ENCODE assay signal across 12 cellular contexts in genomic region chr11:72012897-72013721, GRCh38. TPM values are rescaled to one million over a fixed set of nuclear protein-coding genes. Genes with fewer than 3 reads are reported as not detected.
A peak's percentile ranks its signal among the peaks of the same experiment; 100 is the strongest.
DNase-seq lines count a peak whose midpoint lies in the region; ATAC-seq and TF ChIP-seq lines count a peak whose summit lies in the region.
"Had no signal": no experiment of that assay in that cellular context is flagged by ENCODE, and none has a peak within 500 bp of the region (broad histone marks: within the 10 kb centered on the region; RNA-seq: fewer than 3 reads in every experiment).

No MANE protein-coding gene starts in this region.

- no peak overlapping the region for H3K4me3 Mint-ChIP-seq in activated CD4-positive, alpha-beta T cell treated with anti-CD3 and anti-CD28 coated beads for 36 hours
- H3K4me3 Mint-ChIP-seq in WTC11, result no peak overlapping the region
- H3K4me3 Mint-ChIP-seq: mesothelial cell of epicardium; stimulated activated naive CD8-positive, alpha-beta T cell treated with anti-CD3 and anti-CD28 coated beads, Interleukin-15, Interleukin-2, amounts not matched to agents 100 ng/mL and 50 ng/mL, for 24 hours had no signal

- H3K27ac Mint-ChIP-seq in activated CD4-positive, alpha-beta T cell treated with anti-CD3 and anti-CD28 coated beads for 36 hours, result no peak overlapping the region
- H3K27ac Mint-ChIP-seq in WTC11, result no peak overlapping the region
- H3K27ac Mint-ChIP-seq: stimulated activated naive CD8-positive, alpha-beta T cell treated with anti-CD3 and anti-CD28 coated beads, Interleukin-15, Interleukin-2, amounts not matched to agents 100 ng/mL and 50 ng/mL, for 24 hours had no signal

- H3K27me3 ChIP-seq in heart right ventricle, result no peaks in the 10 kb centered on the region

- intact Hi-C loops in heart right ventricle (cut with DNase I) (loop anchor here in 3 of 10 donors (1.0 to 10.0 kb wide), 3 partner anchors 28 to 222 kb away; partner anchors contain the start of gene INPPL1 (in 1 of the 3)), posterior vena cava (cut with DNase I) (loop anchor here in 1 of 2 donors (10.0 kb wide), 1 partner anchor 222 kb away; no protein-coding TSS in a partner anchor)
- intact Hi-C loops in activated CD4-positive, alpha-beta T cell treated with anti-CD3 and anti-CD28 coated beads for 36 hours (cut with DNase I, micrococcal nuclease), result no loop called here

- no peaks in the 10 kb centered on the region for H3K9me3 ChIP-seq in heart right ventricle

- DNase-seq in C1 segment of cervical spinal cord (lab: John Stamatoyannopoulos, UW), result peak in 11 of 14 donors; percentile 13 to 83 (median 62)
- peak; percentile 71 to 72 for DNase-seq in heart right ventricle
- peak; percentile 91 for DNase-seq in posterior vena cava (ENCODE audit: low spot score)
- DNase-seq in activated CD4-positive, alpha-beta T cell treated with anti-CD3 and anti-CD28 coated beads for 1 hour, result no peak
- DNase-seq in activated CD4-positive, alpha-beta T cell treated with anti-CD3 and anti-CD28 coated beads for 36 hours, result no peak
- no peak for DNase-seq in WTC11 (ENCODE audit: low spot score)
- DNase-seq: activated naive CD4-positive, alpha-beta T cell; DMS 273 treated with DMSO at 0.1 percent for 48 hours had no signal

- WGBS in heart right ventricle, 2 donors, result 39 to 49% methylated on average over 33 of the region's 33 CpGs

- peak overlapping the region; percentile 84 for H3K27ac ChIP-seq in angular gyrus (ENCODE audit: low read depth, low read length)
- H3K27ac ChIP-seq in heart right ventricle, result peak overlapping the region in 9 of 10 donors; percentile 23 to 76 (median 53)

- peaks cover 33 to 55% (median 43%) of the 10 kb centered on the region in 9 donors for H3K4me1 ChIP-seq in heart right ventricle

- no peak overlapping the region for H3K4me3 ChIP-seq in heart right ventricle

- TF ChIP-seq CTCF in heart right ventricle (IDR thresholded peaks at IDR 0.05), result peak in 2 of 9 donors; percentile 12 to 18
- TF ChIP-seq CTCF in WTC11 (IDR thresholded peaks at IDR 0.05), result no peak

- CTCF ChIA-PET in activated CD4-positive, alpha-beta T cell treated with anti-CD3 and anti-CD28 coated beads for 36 hours (lab: Charles Lee), result interaction anchor here (0.8 to 2.6 kb wide), 6 partner anchors 11 to 418 kb away, joined by 3 to 7 read pairs (median 4); no protein-coding TSS in a partner anchor
- CTCF ChIA-PET in WTC11 (lab: Charles Lee), result interaction anchor here (0.6 to 3.6 kb wide), 6 partner anchors 12 to 560 kb away, joined by 3 to 47 read pairs (median 6); no protein-coding TSS in a partner anchor

- H3K36me3 Mint-ChIP-seq in activated CD4-positive, alpha-beta T cell treated with anti-CD3 and anti-CD28 coated beads for 36 hours (ENCODE audit: low read depth), result peaks cover 63% of the 10 kb centered on the region
- H3K36me3 Mint-ChIP-seq in WTC11, result peaks cover 61% of the 10 kb centered on the region

- ATAC-seq in heart right ventricle (peak; percentile 67 to 87 (median 80)), GM21360 (IDR thresholded peaks at IDR 0.05; ENCODE audit: unreplicated experiment) (no peak), WTC11 (no peak)
- ATAC-seq in activated CD4-positive, alpha-beta T cell treated with anti-CD3 and anti-CD28 coated beads for 36 hours, result no peak

- no peaks in the 10 kb centered on the region for H3K27me3 Mint-ChIP-seq in activated CD4-positive, alpha-beta T cell treated with anti-CD3 and anti-CD28 coated beads for 36 hours
- no peaks in the 10 kb centered on the region for H3K27me3 Mint-ChIP-seq in WTC11 (ENCODE audit: low read depth)
- H3K27me3 Mint-ChIP-seq: stimulated activated naive CD8-positive, alpha-beta T cell treated with anti-CD3 and anti-CD28 coated beads, Interleukin-15, Interleukin-2, amounts not matched to agents 100 ng/mL and 50 ng/mL, for 24 hours had no signal

- H3K4me1 Mint-ChIP-seq in activated CD4-positive, alpha-beta T cell treated with anti-CD3 and anti-CD28 coated beads for 36 hours, result no peaks in the 10 kb centered on the region
- no peaks in the 10 kb centered on the region for H3K4me1 Mint-ChIP-seq in WTC11
- H3K4me1 Mint-ChIP-seq: mesothelial cell of epicardium had no signal

- H3K36me3 ChIP-seq in heart right ventricle, result peaks cover 15 to 100% (median 92%) of the 10 kb centered on the region in 9 donors

- POLR2A ChIA-PET in activated CD4-positive, alpha-beta T cell treated with anti-CD3 and anti-CD28 coated beads for 36 hours (lab: Charles Lee), result interaction anchor here (0.6 kb wide), 1 partner anchor 1438 kb away, joined by 5 read pairs; no protein-coding TSS in a partner anchor
- POLR2A ChIA-PET in WTC11 (lab: Charles Lee), result no interaction called here

- no peaks in the 10 kb centered on the region for H3K9me3 Mint-ChIP-seq in activated CD4-positive, alpha-beta T cell treated with anti-CD3 and anti-CD28 coated beads for 36 hours (ENCODE audit: low read depth)
- H3K9me3 Mint-ChIP-seq in WTC11, result no peaks in the 10 kb centered on the region
- H3K9me3 Mint-ChIP-seq: mesothelial cell of epicardium; stimulated activated naive CD8-positive, alpha-beta T cell treated with anti-CD3 and anti-CD28 coated beads, Interleukin-15, Interleukin-2, amounts not matched to agents 100 ng/mL and 50 ng/mL, for 24 hours had no signal

TF ChIP-seq in WTC11, 78 proteins besides CTCF, POLR2A, EP300 and RAD21 (continues in another document):
- no peak for TF ChIP-seq TP53 (CRISPR knock-in tag; IDR thresholded peaks at IDR 0.05)
- TF ChIP-seq JUN (CRISPR knock-in tag; IDR thresholded peaks at IDR 0.05), result no peak
- TF ChIP-seq PRRX2 (CRISPR knock-in tag; IDR thresholded peaks at IDR 0.05), result no peak
- TF ChIP-seq SMAD3 (CRISPR knock-in tag; IDR thresholded peaks at IDR 0.05; ENCODE audit: borderline replicate concordance), result no peak
- TF ChIP-seq FOXJ3 (CRISPR knock-in tag; IDR thresholded peaks at IDR 0.05; ENCODE audit: borderline replicate concordance), result no peak
- no peak for TF ChIP-seq RELA (CRISPR knock-in tag; IDR thresholded peaks at IDR 0.05; ENCODE audit: borderline replicate concordance)
- TF ChIP-seq ZBTB21 (CRISPR knock-in tag; IDR thresholded peaks at IDR 0.05; ENCODE audit: borderline replicate concordance), result no peak
- no peak for TF ChIP-seq ERG (CRISPR knock-in tag; IDR thresholded peaks at IDR 0.05)
- TF ChIP-seq TEAD1 (CRISPR knock-in tag; IDR thresholded peaks at IDR 0.05), result no peak
- no peak for TF ChIP-seq MYBL2 (CRISPR knock-in tag; IDR thresholded peaks at IDR 0.05)
- no peak for TF ChIP-seq IRF2 (CRISPR knock-in tag; IDR thresholded peaks at IDR 0.05; ENCODE audit: borderline replicate concordance, low read depth)
- no peak for TF ChIP-seq ZSCAN18 (CRISPR knock-in tag; IDR thresholded peaks at IDR 0.05)
- TF ChIP-seq, protein P1, sequence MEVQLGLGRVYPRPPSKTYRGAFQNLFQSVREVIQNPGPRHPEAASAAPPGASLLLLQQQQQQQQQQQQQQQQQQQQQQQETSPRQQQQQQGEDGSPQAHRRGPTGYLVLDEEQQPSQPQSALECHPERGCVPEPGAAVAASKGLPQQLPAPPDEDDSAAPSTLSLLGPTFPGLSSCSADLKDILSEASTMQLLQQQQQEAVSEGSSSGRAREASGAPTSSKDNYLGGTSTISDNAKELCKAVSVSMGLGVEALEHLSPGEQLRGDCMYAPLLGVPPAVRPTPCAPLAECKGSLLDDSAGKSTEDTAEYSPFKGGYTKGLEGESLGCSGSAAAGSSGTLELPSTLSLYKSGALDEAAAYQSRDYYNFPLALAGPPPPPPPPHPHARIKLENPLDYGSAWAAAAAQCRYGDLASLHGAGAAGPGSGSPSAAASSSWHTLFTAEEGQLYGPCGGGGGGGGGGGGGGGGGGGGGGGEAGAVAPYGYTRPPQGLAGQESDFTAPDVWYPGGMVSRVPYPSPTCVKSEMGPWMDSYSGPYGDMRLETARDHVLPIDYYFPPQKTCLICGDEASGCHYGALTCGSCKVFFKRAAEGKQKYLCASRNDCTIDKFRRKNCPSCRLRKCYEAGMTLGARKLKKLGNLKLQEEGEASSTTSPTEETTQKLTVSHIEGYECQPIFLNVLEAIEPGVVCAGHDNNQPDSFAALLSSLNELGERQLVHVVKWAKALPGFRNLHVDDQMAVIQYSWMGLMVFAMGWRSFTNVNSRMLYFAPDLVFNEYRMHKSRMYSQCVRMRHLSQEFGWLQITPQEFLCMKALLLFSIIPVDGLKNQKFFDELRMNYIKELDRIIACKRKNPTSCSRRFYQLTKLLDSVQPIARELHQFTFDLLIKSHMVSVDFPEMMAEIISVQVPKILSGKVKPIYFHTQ (CRISPR knock-in tag; IDR thresholded peaks at IDR 0.05), result no peak
- TF ChIP-seq TCF7 (CRISPR knock-in tag; IDR thresholded peaks at IDR 0.05; ENCODE audit: low read depth), result no peak

RNA-seq across cellular contexts. Expression of gene IL18BP, which starts 14.4 kb away (rescaled TPM):
- total RNA-seq in heart right ventricle, result 100 to 1,000 TPM in 1 of 10 donors, 1 to 10 TPM in 9; 2.0 to 101 (median 4.2) TPM
- polyA plus RNA-seq in heart right ventricle, result 1 to 10 TPM; 5.0 to 6.5 TPM
- total RNA-seq in posterior vena cava, result 10 to 100 TPM; 11.3 to 13.0 TPM
- total RNA-seq in activated CD4-positive, alpha-beta T cell treated with anti-CD3 and anti-CD28 coated beads for 36 hours, result 10 to 100 TPM in 1 of 2 experiments, 1 to 10 TPM in 1; 8.4 to 10.2 TPM
- 14.1 to 17.3 TPM (median 15.0 TPM) in 3 replicates for total RNA-seq in WTC11 (2021)

Comparison
In these comparisons a context has a peak if more than half of its experiments do, and no peak if none do; other contexts are left out.
1. DNase-seq: peak in C1 segment of cervical spinal cord (11 of 14), heart right ventricle (2 of 2) and posterior vena cava (single experiment); none in activated CD4-positive, alpha-beta T cell treated with anti-CD3 and anti-CD28 coated beads for 1 hour (single experiment), activated CD4-positive, alpha-beta T cell treated with anti-CD3 and anti-CD28 coated beads for 36 hours (single experiment) and WTC11 (single experiment).
2. ATAC-seq: peak in heart right ventricle (8 of 8); none in GM21360 (single experiment), activated CD4-positive, alpha-beta T cell treated with anti-CD3 and anti-CD28 coated beads for 36 hours (single experiment) and WTC11 (single experiment).